Comparison of ENCODE assay signal across 18 cellular contexts in the genomic region with DNA sequence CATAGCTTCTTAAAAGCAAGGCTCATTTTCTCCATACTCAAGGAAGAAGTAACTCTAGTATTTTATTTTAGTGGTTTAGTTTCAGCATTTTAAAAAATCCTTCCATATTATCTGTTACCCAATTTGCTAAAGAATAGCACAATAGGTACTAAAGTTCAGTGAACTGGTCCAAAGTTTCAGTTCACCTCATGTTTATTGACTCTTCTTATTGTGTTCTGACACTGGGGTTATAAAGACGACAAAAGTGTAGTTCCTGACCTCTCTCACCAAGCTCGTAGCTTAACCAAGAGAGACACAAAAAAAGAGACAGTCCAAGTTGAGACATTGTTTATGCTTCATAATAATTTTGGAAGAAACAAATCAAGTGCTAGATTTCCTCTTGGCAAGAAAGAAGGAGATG. TPM values are rescaled to one million over a fixed set of nuclear protein-coding genes. Genes with fewer than 3 reads are reported as not detected.
DNase-seq lines count a peak whose midpoint lies in the region; ATAC-seq, FAIRE-seq and TF ChIP-seq lines count a peak whose summit lies in the region.
"Had no signal": no experiment of that assay in that cellular context is flagged by ENCODE, and none has a peak within 500 bp of the region (broad histone marks: within the 10 kb centered on the region; RNA-seq: fewer than 3 reads in every experiment).

No MANE protein-coding gene starts in this region.

- no peak overlapping the region for H4K91ac ChIP-seq in IMR-90 (ENCODE audit: insufficient read depth, low read depth, low read length)

- no peaks in the 10 kb centered on the region for H3K27me3 Mint-ChIP-seq in progenitor cell of endocrine pancreas

- H3K9me2 ChIP-seq in PC-9 (ENCODE audit: insufficient read depth): no peaks in the 10 kb centered on the region

- CTCF ChIA-PET in IMR-90 (lab: Yijun Ruan, JAX) (no interaction called here), PC-9 (lab: Charles Lee) (no interaction called here)

- no peak overlapping the region for H3K9ac ChIP-seq in IMR-90 (ENCODE audit: low read depth, low read length)
- no peak overlapping the region for H3K9ac ChIP-seq in fibroblast of lung (ENCODE audit: insufficient read depth, low read length)
- H3K9ac ChIP-seq: BLaER1 had no signal

- H3K4ac ChIP-seq in IMR-90 (ENCODE audit: low read depth, low read length): no peak overlapping the region

- H2AK5ac ChIP-seq in IMR-90 (ENCODE audit: low read depth, low read length): no peak overlapping the region

- TF ChIP-seq POLR2A in IMR-90 (IDR thresholded peaks at IDR 0.05; ENCODE audit: low read depth, low read length): no peak
- TF ChIP-seq POLR2A in right lobe of liver (IDR thresholded peaks at IDR 0.05): no peak

- H2BK15ac ChIP-seq in IMR-90 (ENCODE audit: low read depth, low read length): 0 out of 3 replicates have a peak overlapping the region, but pooled peaks have one; percentile 6

- H2AFZ ChIP-seq in IMR-90 (replicated peaks; ENCODE audit: low read length, poor library complexity): no peak overlapping the region
- peak overlapping the region; percentile 41 for H2AFZ ChIP-seq in fibroblast of lung (ENCODE audit: low read length)
- H2AFZ ChIP-seq in PC-9: no peak overlapping the region

- no peak overlapping the region for H2BK20ac ChIP-seq in IMR-90 (ENCODE audit: low read depth, low read length)

- H3K18ac ChIP-seq in IMR-90 (ENCODE audit: low read depth, low read length): no peak overlapping the region

- no peaks in the 10 kb centered on the region for H3K36me3 ChIP-seq in IMR-90 (ENCODE audit: control insufficient read depth, insufficient read depth, low read length)
- no peaks in the 10 kb centered on the region for H3K36me3 ChIP-seq in fibroblast of lung (ENCODE audit: control insufficient read depth, insufficient read depth, low read length)
- H3K36me3 ChIP-seq in right lobe of liver: no peaks in the 10 kb centered on the region
- H3K36me3 ChIP-seq in small intestine (ENCODE audit: control insufficient read depth in 2 of 2, insufficient read depth in 2 of 2, low read length in 2 of 2): no peaks in the 10 kb centered on the region
- no peaks in the 10 kb centered on the region for H3K36me3 ChIP-seq in PC-9 (ENCODE audit: low read depth)
- H3K36me3 ChIP-seq: BLaER1, HAP-1 had no signal

- BruUV-seq in IMR-90 (replicated peaks; lab: Mats Ljungman, UMichigan) (no TSS peak), PC-9 (replicated peaks; lab: Mats Ljungman, UMichigan) (no TSS peak)

- no peak for TF ChIP-seq RAD21 in IMR-90 (IDR thresholded peaks at IDR 0.05; ENCODE audit: low read length)

- no peaks in the 10 kb centered on the region for H3K27me3 ChIP-seq in IMR-90 (ENCODE audit: control insufficient read depth, insufficient read depth, low read length)
- no peaks in the 10 kb centered on the region for H3K27me3 ChIP-seq in fibroblast of lung (ENCODE audit: control insufficient read depth, insufficient read depth, low read length)
- H3K27me3 ChIP-seq in right lobe of liver: no peaks in the 10 kb centered on the region
- no peaks in the 10 kb centered on the region for H3K27me3 ChIP-seq in small intestine (ENCODE audit: control insufficient read depth in 2 of 2, insufficient read depth in 2 of 2, low read length in 2 of 2)
- H3K27me3 ChIP-seq in PC-9 (ENCODE audit: insufficient read depth, low read depth): no peaks in the 10 kb centered on the region
- H3K27me3 ChIP-seq: BLaER1 had no signal

- no peak overlapping the region for H3K56ac ChIP-seq in IMR-90 (ENCODE audit: extremely low read depth, insufficient read depth, low read length)

- no peaks in the 10 kb centered on the region for H3K9me1 ChIP-seq in IMR-90 (ENCODE audit: insufficient read depth, low read length)

- FAIRE-seq in small intestine (lab: Jason Lieb, UNC): no peak
- FAIRE-seq: GM12891, H1, HTR-8/SVneo had no signal

- no peak overlapping the region for H3K27ac ChIP-seq in IMR-90 (ENCODE audit: insufficient read depth, low read length)
- H3K27ac ChIP-seq in fibroblast of lung (ENCODE audit: insufficient read depth, low read length): no peak overlapping the region
- peak overlapping the region in 1 of 3 donors; percentile 20 for H3K27ac ChIP-seq in right lobe of liver
- no peak overlapping the region for H3K27ac ChIP-seq in small intestine (ENCODE audit: low read depth in 1 of 2, low read length in 1 of 2)
- no peak overlapping the region for H3K27ac ChIP-seq in PC-9
- H3K27ac ChIP-seq: BLaER1 had no signal

- no peaks in the 10 kb centered on the region for H3K79me1 ChIP-seq in IMR-90 (ENCODE audit: low read depth in 1 of 2, low read length in 2 of 2)

- H3K4me2 ChIP-seq in IMR-90 (ENCODE audit: low read depth, low read length): no peak overlapping the region
- no peak overlapping the region for H3K4me2 ChIP-seq in fibroblast of lung (ENCODE audit: extremely low read depth, insufficient read depth, low read length)
- no peak overlapping the region for H3K4me2 ChIP-seq in PC-9
- H3K4me2 ChIP-seq: BLaER1 had no signal

- in situ Hi-C loops in IMR-90 (cut with MboI; ENCODE audit: low sequenced_read_pairs): no loop called here

- POLR2A ChIA-PET in IMR-90 (lab: Charles Lee; ENCODE audit: unreplicated experiment) (no interaction called here), PC-9 (lab: Charles Lee; ENCODE audit: unreplicated experiment) (no interaction called here)

- no peaks in the 10 kb centered on the region for H3K4me1 Mint-ChIP-seq in progenitor cell of endocrine pancreas (ENCODE audit: low read depth)
- H3K4me1 Mint-ChIP-seq: CD8-positive, alpha-beta memory T cell had no signal

- TF ChIP-seq CTCF in IMR-90 (conservative IDR thresholded peaks at IDR 0.05; ENCODE audit: low read depth, low read length) (no peak), fibroblast of lung (conservative IDR thresholded peaks at IDR 0.05 in 1 of 2, IDR thresholded peaks at IDR 0.05 in 1 of 2; ENCODE audit: low read depth in 1 of 2, low read length in 2 of 2) (no peak), right lobe of liver (IDR thresholded peaks at IDR 0.05) (no peak), progenitor cell of endocrine pancreas (IDR thresholded peaks at IDR 0.05; ENCODE audit: unreplicated experiment) (no peak), PC-9 (conservative IDR thresholded peaks at IDR 0.05) (no peak)

- H3K4me1 ChIP-seq in IMR-90 (ENCODE audit: control insufficient read depth, insufficient read depth, low read length) (peaks cover 2% of the 10 kb centered on the region), fibroblast of lung (ENCODE audit: control insufficient read depth, extremely low read depth, insufficient read depth, low read length) (peaks cover 2% of the 10 kb centered on the region), right lobe of liver (peaks cover 0 to 10% (median 0%) of the 10 kb centered on the region in 4 donors), small intestine (ENCODE audit: control insufficient read depth in 2 of 2, insufficient read depth in 1 of 2, low read depth in 1 of 2, low read length in 1 of 2) (peaks cover 0 to 4% of the 10 kb centered on the region in 2 donors), PC-9 (replicated peaks; ENCODE audit: insufficient read depth) (peaks cover 16% of the 10 kb centered on the region)
- H3K4me1 ChIP-seq: BLaER1 had no signal

- H3K27ac Mint-ChIP-seq in progenitor cell of endocrine pancreas: no peak overlapping the region
- H3K27ac Mint-ChIP-seq: CD8-positive, alpha-beta memory T cell had no signal

- H4K8ac ChIP-seq in IMR-90 (ENCODE audit: low read depth in 2 of 2, low read length in 2 of 2): no peak overlapping the region

- no peak overlapping the region for H3K23ac ChIP-seq in IMR-90 (ENCODE audit: low read depth, low read length)

- H3K79me2 ChIP-seq in fibroblast of lung (ENCODE audit: control insufficient read depth, insufficient read depth, low read length) (no peaks in the 10 kb centered on the region), PC-9 (ENCODE audit: low read depth) (no peaks in the 10 kb centered on the region)

- no peak overlapping the region for H3K14ac ChIP-seq in IMR-90 (replicated peaks; ENCODE audit: low read depth, low read length)

- dilution Hi-C loops in IMR-90 (cut with HindIII; ENCODE audit: low sequenced_read_pairs, unreplicated experiment): no loop called here

- no CpG with 5 or more reads among the region's 2 CpGs for WGBS in IMR-90 (ENCODE audit: extremely low coverage in 2 of 2, insufficient read length in 1 of 2), 2 experiments
- WGBS in right lobe of liver (ENCODE audit: insufficient coverage, low coverage, low lambda C conversion rate, missing lambda C conversion rate): 9% methylated on average over 2 of the region's 2 CpGs
- 26 to 40% (median 35%) methylated on average over 2 of the region's 2 CpGs for WGBS in small intestine, 3 donors

- no peak overlapping the region for H2BK5ac ChIP-seq in IMR-90 (ENCODE audit: low read depth, low read length, poor library complexity, severe bottlenecking)

- ATAC-seq in IMR-90 (ENCODE audit: low read depth) (no peak), right lobe of liver (peak; percentile 73 to 81 (median 74))

- H3K36me3 Mint-ChIP-seq in progenitor cell of endocrine pancreas (ENCODE audit: insufficient read depth): peaks cover 4% of the 10 kb centered on the region

- no peak overlapping the region for H3K4me3 ChIP-seq in IMR-90 (ENCODE audit: insufficient read depth, low read depth, low read length)
- no peak overlapping the region for H3K4me3 ChIP-seq in fibroblast of lung (replicated peaks in 1 of 4; ENCODE audit: control extremely low read depth in 1 of 4, insufficient read depth in 1 of 4, low read depth in 3 of 4, low read length in 4 of 4)
- no peak overlapping the region for H3K4me3 ChIP-seq in right lobe of liver
- no peak overlapping the region for H3K4me3 ChIP-seq in small intestine (ENCODE audit: low read depth in 1 of 2, low read length in 2 of 2)
- no peak overlapping the region for H3K4me3 ChIP-seq in PC-9
- H3K4me3 ChIP-seq: BLaER1, HAP-1 had no signal

- DNase-seq in IMR-90 (no peak), fibroblast of lung (ENCODE audit: low read depth in 2 of 2) (no peak), right lobe of liver (no peak), small intestine (peak; percentile 6), progenitor cell of endocrine pancreas (ENCODE audit: low spot score, unreplicated experiment) (no peak), COR-L47 (lab: John Stamatoyannopoulos, UW) (no peak), PC-9 (no peak), DMS114 treated with DMSO at 0.1 percent for 48 hours (lab: John Stamatoyannopoulos, UW; ENCODE audit: unreplicated experiment) (no peak)
- DNase-seq: 8988T; AML-193; CD8-positive, alpha-beta memory T cell; DMS 273 treated with DMSO at 0.1 percent for 48 hours; DMS79 had no signal

- H3K9me3 ChIP-seq in IMR-90 (ENCODE audit: control insufficient read depth, insufficient read depth, low read length) (no peaks in the 10 kb centered on the region), fibroblast of lung (ENCODE audit: control insufficient read depth, insufficient read depth, low read depth, low read length) (no peaks in the 10 kb centered on the region), right lobe of liver (no peaks in the 10 kb centered on the region), small intestine (ENCODE audit: control insufficient read depth, low read depth) (no peaks in the 10 kb centered on the region), PC-9 (ENCODE audit: insufficient read depth, low read depth) (peaks cover 6% of the 10 kb centered on the region; the same call in 1 of the 2 replicates)
- H3K9me3 ChIP-seq: BLaER1, HAP-1 had no signal

- H4K20me1 ChIP-seq in IMR-90 (ENCODE audit: insufficient read depth, low read length) (no peaks in the 10 kb centered on the region), fibroblast of lung (ENCODE audit: control insufficient read depth, extremely low read depth, insufficient read depth, low read length) (no peaks in the 10 kb centered on the region), PC-9 (ENCODE audit: insufficient read depth) (no peaks in the 10 kb centered on the region)
- H4K20me1 ChIP-seq: BLaER1 had no signal

- H3K4me3 Mint-ChIP-seq in progenitor cell of endocrine pancreas (ENCODE audit: low read depth): no peak overlapping the region
- H3K4me3 Mint-ChIP-seq: CD8-positive, alpha-beta memory T cell had no signal

- intact Hi-C loops in IMR-90 (cut with micrococcal nuclease): no loop called here
- intact Hi-C loops in right lobe of liver (cut with DNase I): no loop called here
- intact Hi-C loops in PC-9 (cut with micrococcal nuclease; ENCODE audit: unreplicated experiment): no loop called here

- no peak overlapping the region for H2AK9ac ChIP-seq in IMR-90 (replicated peaks; ENCODE audit: low read depth, low read length, poor library complexity)

- peaks cover 2% of the 10 kb centered on the region for H3K9me3 Mint-ChIP-seq in progenitor cell of endocrine pancreas (ENCODE audit: low read depth)
- H3K9me3 Mint-ChIP-seq: CD8-positive, alpha-beta memory T cell had no signal

- no peak overlapping the region for H4K5ac ChIP-seq in IMR-90 (ENCODE audit: low read depth, low read length)

- no peak overlapping the region for H2BK120ac ChIP-seq in IMR-90 (ENCODE audit: low read depth, low read length)

- H3F3A ChIP-seq in PC-9 (ENCODE audit: insufficient read depth, low read depth): peaks cover 3% of the 10 kb centered on the region; the same call in 1 of the 2 replicates

RNA-seq across cellular contexts. Expression of a gene that starts 40.8 kb away (rescaled TPM):
- total RNA-seq in IMR-90 (2012; rRNA removed) (881 and 1,389 TPM in 2 replicates), fibroblast of lung (883 and 1,357 TPM in 2 replicates), right lobe of liver (100 to 1,000 TPM in 5 of 6 experiments, 10 to 100 TPM in 1; 77.0 to 463 (median 290) TPM), progenitor cell of endocrine pancreas (216 and 224 TPM in 2 replicates), PC-9 (2021) (193 and 322 TPM in 2 replicates)
- polyA plus RNA-seq in IMR-90 (2012; rRNA removed) (213 and 313 TPM in 2 replicates), fibroblast of lung (644 and 940 TPM in 2 replicates), small intestine (10 to 100 TPM; 27.8 to 69.4 (median 32.9) TPM)
- polyA plus RNA-seq in IMR-90 (2012; cell fraction: cytosol; rRNA removed): 33.9 and 129 TPM in 2 replicates
- 118 and 947 TPM in 2 replicates for polyA plus RNA-seq in IMR-90 (2012; cell fraction: nucleus; rRNA removed; ENCODE audit: low replicate concordance)
- 373 and 531 TPM in 2 replicates for polyA plus RNA-seq in fibroblast of lung (2012)
- 337 and 510 TPM in 2 replicates for polyA minus RNA-seq in fibroblast of lung (ENCODE audit: low replicate concordance)
